1 cellular context compared by ENCODE assay signal in genomic region chrX:12648995-12649394, GRCh38.
TF ChIP-seq lines count a peak whose summit lies in the region.

No MANE protein-coding gene starts in this region.

TF ChIP-seq in GM23338, 12 proteins besides CTCF, POLR2A, EP300 and RAD21 (continued from another document):
- TF ChIP-seq ETS1 (IDR thresholded peaks at IDR 0.05) (no peak), POLR2AphosphoS5 (IDR thresholded peaks at IDR 0.05; ENCODE audit: low read depth) (no peak), REST (IDR thresholded peaks at IDR 0.05; ENCODE audit: unreplicated experiment) (no peak)
